ENCODE assay signal across 8 cellular contexts in genomic region chr2:148614024-148614331, GRCh38. TPM values are rescaled to one million over a fixed set of nuclear protein-coding genes. Genes with fewer than 3 reads are reported as not detected.
DNase-seq lines count a peak whose midpoint lies in the region; ATAC-seq, FAIRE-seq and TF ChIP-seq lines count a peak whose summit lies in the region.

No MANE protein-coding gene starts in this region.

- H3K9me2 ChIP-seq in OCI-LY7 (ENCODE audit: insufficient read depth, low read length) = no peaks in the 10 kb centered on the region

- no peaks in the 10 kb centered on the region for H3K27me3 ChIP-seq in keratinocyte (ENCODE audit: control insufficient read depth, extremely low read depth, insufficient read depth, low read length)

- TF ChIP-seq CTCF in OCI-LY7 (conservative IDR thresholded peaks at IDR 0.05; ENCODE audit: low read length) = no peak
- TF ChIP-seq CTCF in keratinocyte (optimal IDR thresholded peaks at IDR 0.05 in 1 of 3, IDR thresholded peaks at IDR 0.05 in 1 of 3, conservative IDR thresholded peaks at IDR 0.05 in 1 of 3; ENCODE audit: extremely low read depth in 1 of 3, insufficient read depth in 2 of 3, low read length in 3 of 3) = no peak

- FAIRE-seq in keratinocyte (lab: Jason Lieb, UNC) (no peak), GM19239 (lab: Jason Lieb, UNC) (no peak)

- H3K27ac ChIP-seq in OCI-LY7 (ENCODE audit: low read depth, low read length, poor library complexity, severe bottlenecking) (no peak overlapping the region), keratinocyte (ENCODE audit: control insufficient read depth, insufficient read depth, low read length) (peak overlapping the region; percentile 58)

- H3K9me3 ChIP-seq in OCI-LY7 (ENCODE audit: low read length) = no peaks in the 10 kb centered on the region
- H3K9me3 ChIP-seq in keratinocyte (ENCODE audit: control insufficient read depth, low read depth, low read length) = no peaks in the 10 kb centered on the region

- H2AFZ ChIP-seq in OCI-LY7 (ENCODE audit: low read length) (no peak overlapping the region), keratinocyte (ENCODE audit: control insufficient read depth, low read length) (peak overlapping the region; percentile 43)

- H3K79me2 ChIP-seq in OCI-LY7 (ENCODE audit: insufficient read depth, low read depth, low read length) = no peaks in the 10 kb centered on the region
- no peaks in the 10 kb centered on the region for H3K79me2 ChIP-seq in keratinocyte (ENCODE audit: control insufficient read depth, insufficient read depth, low read length)

- POLR2A ChIA-PET in OCI-LY7 (lab: Charles Lee) = no interaction called here

- ATAC-seq in GM19035 (IDR thresholded peaks at IDR 0.05; ENCODE audit: unreplicated experiment) = peak; percentile 41
- ATAC-seq in HG02884 (IDR thresholded peaks at IDR 0.05; ENCODE audit: unreplicated experiment) = peak; percentile 22

- DNase-seq in OCI-LY7 (ENCODE audit: low spot score) (no peak), keratinocyte (ENCODE audit: low read depth, low spot score) (no peak), GM19239 (ENCODE audit: insufficient read length, low spot score) (no peak), mucosa of gallbladder (ENCODE audit: low spot score) (no peak), NCI-H446 treated with DMSO at 0.1 percent for 48 hours (lab: John Stamatoyannopoulos, UW) (no peak)
- DNase-seq in stimulated activated naive CD4-positive, alpha-beta T cell treated with Interleukin-2 at 50 U/mL for 16 hours (lab: John Stamatoyannopoulos, UW) = no peak

- dilution Hi-C loops in keratinocyte (cut with MboI; ENCODE audit: extremely low pct_ligation_motif_present, low sequenced_read_pairs) = no loop called here

- intact Hi-C loops in OCI-LY7 (cut with micrococcal nuclease; ENCODE audit: unreplicated experiment) = no loop called here

- BruUV-seq in OCI-LY7 (replicated peaks; lab: Mats Ljungman, UMichigan) = no TSS peak

- H3K4me3 ChIP-seq in OCI-LY7 (ENCODE audit: low read depth, low read length, poor library complexity, severe bottlenecking) (no peak overlapping the region), keratinocyte (ENCODE audit: control insufficient read depth in 2 of 3, extremely low read depth in 1 of 3, insufficient read depth in 2 of 3, low read depth in 1 of 3, low read length in 3 of 3) (no peak overlapping the region)

- H3K36me3 ChIP-seq in OCI-LY7 (ENCODE audit: insufficient read depth, low read length) = no peaks in the 10 kb centered on the region
- no peaks in the 10 kb centered on the region for H3K36me3 ChIP-seq in keratinocyte (ENCODE audit: control insufficient read depth in 2 of 2, extremely low read depth in 1 of 2, insufficient read depth in 2 of 2, low read length in 2 of 2)

- H4K20me1 ChIP-seq in OCI-LY7 (ENCODE audit: insufficient read depth, low read length) (no peaks in the 10 kb centered on the region), keratinocyte (ENCODE audit: control insufficient read depth, extremely low read depth, insufficient read depth, low read length) (no peaks in the 10 kb centered on the region)

- CTCF ChIA-PET in OCI-LY7 (lab: Charles Lee; ENCODE audit: unreplicated experiment) = interaction anchor here (0.6 kb wide), 1 partner anchor 28 kb away, joined by 3 read pairs; no protein-coding TSS in a partner anchor

- H3K9me1 ChIP-seq in keratinocyte (ENCODE audit: control insufficient read depth, extremely low read depth, insufficient read depth, low read length) = no peaks in the 10 kb centered on the region

- H3K4me2 ChIP-seq in OCI-LY7 (ENCODE audit: low read length) (0 out of 2 replicates have a peak overlapping the region, but pooled peaks have one; percentile 1), keratinocyte (ENCODE audit: control insufficient read depth, extremely low read depth, insufficient read depth, low read depth, low read length) (peak overlapping the region; percentile 55)

- no peak overlapping the region for H3K9ac ChIP-seq in keratinocyte (ENCODE audit: control insufficient read depth, extremely low read depth, insufficient read depth, low read length)

- H3K4me1 ChIP-seq in OCI-LY7 (ENCODE audit: insufficient read depth, low read length, poor library complexity, severe bottlenecking) (no peaks in the 10 kb centered on the region), keratinocyte (ENCODE audit: control insufficient read depth, extremely low read depth, insufficient read depth, low read length) (peaks cover 20% of the 10 kb centered on the region)

RNA-seq across cellular contexts. Expression of gene EPC2, which starts 30.6 kb away (rescaled TPM):
- total RNA-seq in OCI-LY7 (2014; rRNA removed; shearing (Covaris generic)) = 12.8 and 14.9 TPM in 2 replicates
- total RNA-seq in OCI-LY7 (2022) (26.3 and 30.8 TPM in 2 replicates), mucosa of gallbladder (30.8 TPM)
- 9.4 to 13.1 TPM (median 9.6 TPM) in 3 replicates for polyA plus RNA-seq in keratinocyte
- polyA plus RNA-seq in keratinocyte (2011; ENCODE audit: low read depth) = 18.7 TPM
- 6.7 and 11.2 TPM in 2 replicates for polyA plus RNA-seq in keratinocyte (2011; cell fraction: cytosol; rRNA removed)
- 11.2 and 12.3 TPM in 2 replicates for polyA plus RNA-seq in keratinocyte (2011; cell fraction: nucleus; rRNA removed)
- 8.7 and 8.8 TPM in 2 replicates for polyA plus RNA-seq in keratinocyte (2012; ENCODE audit: low replicate concordance)
- polyA minus RNA-seq in keratinocyte = 7.9 to 25.5 TPM (median 14.2 TPM) in 3 replicates
- 8.2 TPM for polyA minus RNA-seq in keratinocyte (2011; cell fraction: cytosol; rRNA and poly(A)+ RNA removed)
- polyA minus RNA-seq in keratinocyte (2011; cell fraction: nucleus; rRNA and poly(A)+ RNA removed) = 12.2 and 29.2 TPM in 2 replicates
